ENCODE assay signal across 15 cellular contexts in genomic region chr6:6751197-6751596, GRCh38.
A peak's percentile ranks its signal among the peaks of the same experiment; 100 is the strongest.
DNase-seq lines count a peak whose midpoint lies in the region; ATAC-seq, FAIRE-seq and TF ChIP-seq lines count a peak whose summit lies in the region.
"Had no signal": no experiment of that assay in that cellular context is flagged by ENCODE, and none has a peak within 500 bp of the region (broad histone marks: within the 10 kb centered on the region; RNA-seq: fewer than 3 reads in every experiment).

No MANE protein-coding gene starts in this region.

- BruUV-seq in MCF 10A (replicated peaks; lab: Mats Ljungman, UMichigan): no TSS peak
- no TSS peak for BruUV-seq in mammary epithelial cell (replicated peaks; lab: Mats Ljungman, UMichigan)

- H3K27me3 ChIP-seq in mammary epithelial cell (ENCODE audit: insufficient read depth, low read length): no peaks in the 10 kb centered on the region
- no peaks in the 10 kb centered on the region for H3K27me3 ChIP-seq in astrocyte (ENCODE audit: insufficient read depth, low read length)
- no peaks in the 10 kb centered on the region for H3K27me3 ChIP-seq in upper lobe of left lung

- no peak overlapping the region for H2AFZ ChIP-seq in mammary epithelial cell (ENCODE audit: low read depth, low read length)
- no peak overlapping the region for H2AFZ ChIP-seq in astrocyte (ENCODE audit: low read depth, low read length)

- no peak for TF ChIP-seq POLR2A in upper lobe of left lung (IDR thresholded peaks at IDR 0.05)

- no peak overlapping the region for H3K4me2 ChIP-seq in mammary epithelial cell (ENCODE audit: insufficient read depth, low read depth, low read length)
- no peak overlapping the region for H3K4me2 ChIP-seq in astrocyte (ENCODE audit: low read length)
- H3K4me2 ChIP-seq: KMS-11 had no signal

- H3K4me1 ChIP-seq in mammary epithelial cell (ENCODE audit: insufficient read depth, low read length) (no peaks in the 10 kb centered on the region), astrocyte (ENCODE audit: insufficient read depth, low read length) (peaks cover 7% of the 10 kb centered on the region), upper lobe of left lung (peaks cover 34 to 44% (median 41%) of the 10 kb centered on the region in 4 donors)

- H4K20me1 ChIP-seq in mammary epithelial cell (ENCODE audit: insufficient read depth, low read length): no peaks in the 10 kb centered on the region
- no peaks in the 10 kb centered on the region for H4K20me1 ChIP-seq in astrocyte (ENCODE audit: insufficient read depth, low read length)

- peak; percentile 18 for DNase-seq in MCF 10A (ENCODE audit: unreplicated experiment)
- DNase-seq in mammary epithelial cell: no peak
- DNase-seq in astrocyte (ENCODE audit: low read depth): no peak
- DNase-seq in upper lobe of left lung: no peak
- DNase-seq in germinal center (ENCODE audit: low spot score): no peak
- DNase-seq in activated gamma-delta T cell (lab: John Stamatoyannopoulos, UW): no peak
- no peak for DNase-seq in OCI-M2 (lab: John Stamatoyannopoulos, UW; ENCODE audit: unreplicated experiment)
- DNase-seq: activated CD8-positive, alpha-beta memory T cell treated with anti-CD3 and anti-CD28 coated beads, Interleukin-2, amount 50 U/mL, for 4 hours; cortex of kidney; DMS153; NCI-H1694 treated with DMSO at 0.1 percent for 48 hours; NCI-H524 treated with DMSO at 0.1 percent for 48 hours had no signal

- CTCF ChIA-PET in MCF 10A (lab: Yijun Ruan, JAX) (interaction anchor here (0.6 to 1.5 kb wide), 3 partner anchors 75 to 159 kb away, joined by 3 to 4 read pairs (median 4); no protein-coding TSS in a partner anchor), mammary epithelial cell (lab: Charles Lee; ENCODE audit: low non-redundant PET) (no interaction called here)

- H3K27ac Mint-ChIP-seq in MCF 10A (ENCODE audit: low read depth, unreplicated experiment): peak overlapping the region; percentile 4
- H3K27ac Mint-ChIP-seq in astrocyte (ENCODE audit: unreplicated experiment): peak overlapping the region; percentile 18
- H3K27ac Mint-ChIP-seq in nephron: peak overlapping the region; percentile 67 to 85 (median 84)

- POLR2A ChIA-PET in MCF 10A (lab: Yijun Ruan, JAX): interaction anchor here (0.7 to 5.0 kb wide), 18 partner anchors 15 to 492 kb away, joined by 3 to 21 read pairs (median 5); partner anchors contain the start of gene RREB1

- WGBS in mammary epithelial cell (ENCODE audit: low coverage, missing lambda C conversion rate): 75% methylated on average over 2 of the region's 2 CpGs
- 92 to 93% methylated on average over 2 of the region's 2 CpGs for WGBS in upper lobe of left lung, 2 donors

- H3K27me3 Mint-ChIP-seq in MCF 10A (ENCODE audit: insufficient read depth, unreplicated experiment) (no peaks in the 10 kb centered on the region), astrocyte (ENCODE audit: low read depth, unreplicated experiment) (peaks cover 1% of the 10 kb centered on the region), nephron (ENCODE audit: low read depth) (peaks cover 32% of the 10 kb centered on the region)

- in situ Hi-C loops in mammary epithelial cell (cut with MboI; ENCODE audit: low sequenced_read_pairs in 2 of 2): no loop called here

- FAIRE-seq in astrocyte (lab: Jason Lieb, UNC): no peak

- H3K9ac ChIP-seq in mammary epithelial cell (ENCODE audit: insufficient read depth, low read length): no peak overlapping the region
- no peak overlapping the region for H3K9ac ChIP-seq in astrocyte (ENCODE audit: low read length)
- H3K9ac ChIP-seq: KMS-11 had no signal

- H3K4me3 ChIP-seq in mammary epithelial cell (replicated peaks in 1 of 3; ENCODE audit: insufficient read depth in 1 of 3, low read depth in 2 of 3, low read length in 3 of 3): no peak overlapping the region
- no peak overlapping the region for H3K4me3 ChIP-seq in astrocyte (ENCODE audit: insufficient read depth, low read depth, low read length)
- H3K4me3 ChIP-seq in upper lobe of left lung: no peak overlapping the region
- H3K4me3 ChIP-seq: tibial artery had no signal

- H3K9me3 Mint-ChIP-seq in MCF 10A (ENCODE audit: unreplicated experiment): no peaks in the 10 kb centered on the region
- no peaks in the 10 kb centered on the region for H3K9me3 Mint-ChIP-seq in astrocyte (ENCODE audit: unreplicated experiment)
- H3K9me3 Mint-ChIP-seq in nephron: no peaks in the 10 kb centered on the region

- no peak for TF ChIP-seq CTCF in MCF 10A (IDR thresholded peaks at IDR 0.05; ENCODE audit: unreplicated experiment)
- TF ChIP-seq CTCF in mammary epithelial cell (conservative IDR thresholded peaks at IDR 0.05 in 1 of 2, IDR thresholded peaks at IDR 0.05 in 1 of 2; ENCODE audit: extremely low read depth in 1 of 2, insufficient read depth in 1 of 2, low read depth in 1 of 2, low read length in 2 of 2): no peak
- TF ChIP-seq CTCF in astrocyte (IDR thresholded peaks at IDR 0.05; ENCODE audit: insufficient read depth, low read depth, low read length): no peak
- no peak for TF ChIP-seq CTCF in nephron (IDR thresholded peaks at IDR 0.05; ENCODE audit: unreplicated experiment in 3 of 3)
- TF ChIP-seq CTCF in upper lobe of left lung (IDR thresholded peaks at IDR 0.05): no peak

- peak in 1 of 2 donors; percentile 22 for ATAC-seq in upper lobe of left lung (ENCODE audit: low FRiP score in 2 of 2)

- intact Hi-C loops in MCF 10A (cut with micrococcal nuclease): no loop called here
- intact Hi-C loops in mammary epithelial cell (cut with micrococcal nuclease): no loop called here

- TF ChIP-seq EP300 in upper lobe of left lung (IDR thresholded peaks at IDR 0.05): no peak

- H3K9me3 ChIP-seq in mammary epithelial cell (replicated peaks; ENCODE audit: insufficient read depth, low read length) (no peaks in the 10 kb centered on the region), astrocyte (ENCODE audit: insufficient read depth, low read depth, low read length) (no peaks in the 10 kb centered on the region), upper lobe of left lung (no peaks in the 10 kb centered on the region)
- H3K9me3 ChIP-seq: tibial artery had no signal

- dilution Hi-C loops in mammary epithelial cell (cut with HindIII; ENCODE audit: low sequenced_read_pairs): no loop called here

- H3K36me3 ChIP-seq in mammary epithelial cell (ENCODE audit: insufficient read depth, low read length) (no peaks in the 10 kb centered on the region), astrocyte (ENCODE audit: insufficient read depth, low read length) (no peaks in the 10 kb centered on the region), upper lobe of left lung (no peaks in the 10 kb centered on the region)
- H3K36me3 ChIP-seq: tibial artery had no signal

- H3K79me2 ChIP-seq in mammary epithelial cell (ENCODE audit: insufficient read depth, low read length) (no peaks in the 10 kb centered on the region), astrocyte (ENCODE audit: insufficient read depth, low read length) (no peaks in the 10 kb centered on the region)

- H3K27ac ChIP-seq in mammary epithelial cell (ENCODE audit: insufficient read depth, low read depth, low read length) (no peak overlapping the region), astrocyte (ENCODE audit: low read depth, low read length) (no peak overlapping the region), upper lobe of left lung (peak overlapping the region; percentile 59 to 80 (median 64))
- H3K27ac ChIP-seq: KMS-11, tibial artery had no signal

- no peak overlapping the region for H3K4me3 Mint-ChIP-seq in MCF 10A (ENCODE audit: unreplicated experiment)
- H3K4me3 Mint-ChIP-seq in astrocyte (ENCODE audit: unreplicated experiment): no peak overlapping the region
- peak overlapping the region in 1 of 3 experiments; percentile 5 for H3K4me3 Mint-ChIP-seq in nephron

- H3K36me3 Mint-ChIP-seq in MCF 10A (ENCODE audit: insufficient read depth, unreplicated experiment) (no peaks in the 10 kb centered on the region), astrocyte (ENCODE audit: low read depth, unreplicated experiment) (no peaks in the 10 kb centered on the region), nephron (ENCODE audit: low read depth) (no peaks in the 10 kb centered on the region)

- H3K4me1 Mint-ChIP-seq in MCF 10A (ENCODE audit: insufficient read depth, unreplicated experiment) (peaks cover 34% of the 10 kb centered on the region), astrocyte (ENCODE audit: low read depth, unreplicated experiment) (peaks cover 40% of the 10 kb centered on the region), nephron (peaks cover 56% of the 10 kb centered on the region)

Comparison
In these comparisons a context has a peak if more than half of its experiments do, and no peak if none do; other contexts are left out.
1. H3K27ac Mint-ChIP-seq: peak in every context shown above with its lines; median percentile 84 in nephron; 18 in astrocyte; 4 in MCF 10A.
2. H3K27ac ChIP-seq: peak in upper lobe of left lung (4 of 4); none in mammary epithelial cell (single experiment) and astrocyte (single experiment).